16 cellular contexts compared by ENCODE assay signal in genomic region chr7:41207141-41207540, GRCh38.
A peak's percentile ranks its signal among the peaks of the same experiment; 100 is the strongest.
DNase-seq lines count a peak whose midpoint lies in the region; ATAC-seq, FAIRE-seq and TF ChIP-seq lines count a peak whose summit lies in the region.
"Had no signal": no experiment of that assay in that cellular context is flagged by ENCODE, and none has a peak within 500 bp of the region (broad histone marks: within the 10 kb centered on the region; RNA-seq: fewer than 3 reads in every experiment).

No MANE protein-coding gene starts in this region.

- H4K20me1 ChIP-seq in H1 (replicated peaks in 1 of 2; ENCODE audit: control insufficient read depth in 1 of 2, insufficient read depth in 2 of 2, low read length in 2 of 2), result no peaks in the 10 kb centered on the region

- intact Hi-C loops in gastrocnemius medialis (cut with DNase I; ENCODE audit: low total_unique reads), result no loop called here

- H2BK12ac ChIP-seq in H1 (ENCODE audit: low read depth, low read length), result no peak overlapping the region

- no peaks in the 10 kb centered on the region for H3K79me2 ChIP-seq in H1 (ENCODE audit: control insufficient read depth in 1 of 2, insufficient read depth in 2 of 2, low read length in 2 of 2)
- H3K79me2 ChIP-seq in mesendoderm (ENCODE audit: control insufficient read depth, insufficient read depth, low read length), result no peaks in the 10 kb centered on the region

- CTCF ChIA-PET in H1 (lab: Charles Lee; ENCODE audit: partially characterized antibody), result no interaction called here

- H3K27me3 ChIP-seq in HUES48 (ENCODE audit: control insufficient read depth, insufficient read depth, low read length) (no peaks in the 10 kb centered on the region), H1 (replicated peaks in 1 of 4; ENCODE audit: control insufficient read depth in 3 of 4, extremely low read depth in 1 of 4, insufficient read depth in 3 of 4, low read length in 3 of 4) (no peaks in the 10 kb centered on the region), mesendoderm (ENCODE audit: insufficient read depth, low read length, poor library complexity) (no peaks in the 10 kb centered on the region), gastrocnemius medialis (no peaks in the 10 kb centered on the region)

- H3K4ac ChIP-seq in H1 (replicated peaks; ENCODE audit: insufficient read length, low read depth, low read length) (no peak overlapping the region), mesendoderm (ENCODE audit: low read depth, low read length) (no peak overlapping the region)

- no peak overlapping the region for H2BK20ac ChIP-seq in H1 (ENCODE audit: low read length)

- H3K23ac ChIP-seq in H1 (ENCODE audit: insufficient read length) (no peak overlapping the region), mesendoderm (ENCODE audit: low read length) (no peak overlapping the region)

- H3K14ac ChIP-seq in H1 (ENCODE audit: insufficient read length), result no peak overlapping the region

- no peaks in the 10 kb centered on the region for H3K36me3 ChIP-seq in HUES48 (ENCODE audit: control insufficient read depth, insufficient read depth, low read length)
- no peaks in the 10 kb centered on the region for H3K36me3 ChIP-seq in H1 (ENCODE audit: control insufficient read depth in 2 of 4, insufficient read depth in 4 of 4, low read length in 3 of 4)
- H3K36me3 ChIP-seq in mesendoderm (ENCODE audit: control insufficient read depth, insufficient read depth, low read length), result no peaks in the 10 kb centered on the region
- no peaks in the 10 kb centered on the region for H3K36me3 ChIP-seq in gastrocnemius medialis

- DNase-seq in DMS53 (lab: John Stamatoyannopoulos, UW) (peak; percentile 61), DMS53 treated with DMSO at 0.1 percent for 48 hours (lab: John Stamatoyannopoulos, UW; ENCODE audit: unreplicated experiment) (no peak), H1 (ENCODE audit: low read depth in 1 of 2, low spot score in 2 of 2) (peak; percentile 15 to 52), mesendoderm (peak; percentile 32), NCI-H1048 (lab: John Stamatoyannopoulos, UW) (no peak), AG08395 (ENCODE audit: low spot score) (no peak), gastrocnemius medialis (no peak)
- DNase-seq: CD4-positive, CD25-positive, alpha-beta regulatory T cell; COR-L47; NCI-H1436; NCI-H2029; Right ventricle myocardium superior had no signal

- peak; percentile 40 to 59; a peak in 3 of 4 replicates for TF ChIP-seq RAD21 in H1 (IDR thresholded peaks at IDR 0.05 in 1 of 2, conservative IDR thresholded peaks at IDR 0.05 in 1 of 2; ENCODE audit: low read depth in 2 of 2, low read length in 2 of 2)

- WGBS in H1 (ENCODE audit: extremely low coverage in 1 of 2, insufficient coverage in 1 of 2, insufficient read length in 1 of 2, insufficient replicate concordance in 2 of 2, low coverage in 1 of 2, low lambda C conversion rate in 2 of 2, missing lambda C conversion rate in 1 of 2), 2 experiments, result 70% methylated on average over 9 of the region's 9 CpGs; no CpG with 5 or more reads in 1 of the 2 experiments
- WGBS in mesendoderm (ENCODE audit: extremely low coverage, insufficient coverage, low lambda C conversion rate), result no CpG with 5 or more reads among the region's 9 CpGs

- TF ChIP-seq POLR2A in H1 (IDR thresholded peaks at IDR 0.05; ENCODE audit: control extremely low read depth in 1 of 2, low read depth in 2 of 2, low read length in 2 of 2) (no peak), gastrocnemius medialis (IDR thresholded peaks at IDR 0.05) (no peak)

- no peak for FAIRE-seq in H1 (lab: Jason Lieb, UNC)
- FAIRE-seq: RCC 7860 had no signal

- H3K56ac ChIP-seq in H1 (replicated peaks; ENCODE audit: insufficient read length, low read depth, low read length) (no peak overlapping the region), mesendoderm (ENCODE audit: low read length) (no peak overlapping the region)

- H4K5ac ChIP-seq in H1 (ENCODE audit: insufficient read length, low read depth, low read length) (no peak overlapping the region), mesendoderm (ENCODE audit: low read length) (no peak overlapping the region)

- peaks cover 3% of the 10 kb centered on the region for H3K4me1 ChIP-seq in HUES48 (ENCODE audit: control insufficient read depth, insufficient read depth, low read length)
- H3K4me1 ChIP-seq in H1 (replicated peaks in 1 of 4; ENCODE audit: control insufficient read depth in 3 of 4, insufficient read depth in 4 of 4, low read length in 3 of 4), result peaks cover 0 to 2% (median 0%) of the 10 kb centered on the region in 4 experiments; a peak in 2 of 7 replicates
- no peaks in the 10 kb centered on the region for H3K4me1 ChIP-seq in mesendoderm (ENCODE audit: control insufficient read depth, low read depth, low read length)
- no peaks in the 10 kb centered on the region for H3K4me1 ChIP-seq in gastrocnemius medialis

- no peak overlapping the region for H4K91ac ChIP-seq in H1 (replicated peaks; ENCODE audit: insufficient read length, low read length)

- H3K4me3 ChIP-seq in HUES48 (ENCODE audit: low read depth, low read length), result peak overlapping the region; percentile 14; the same call in 1 of the 2 replicates
- H3K4me3 ChIP-seq in H1 (ENCODE audit: extremely low read depth in 1 of 4, insufficient read depth in 2 of 4, low read depth in 3 of 4, low read length in 4 of 4), result no peak overlapping the region
- no peak overlapping the region for H3K4me3 ChIP-seq in mesendoderm (ENCODE audit: low read length)
- no peak overlapping the region for H3K4me3 ChIP-seq in gastrocnemius medialis
- H3K4me3 ChIP-seq: SK-N-MC had no signal

- H3K79me1 ChIP-seq in H1 (ENCODE audit: low read depth, low read length) (no peaks in the 10 kb centered on the region), mesendoderm (ENCODE audit: low read length) (no peaks in the 10 kb centered on the region)

- H2BK15ac ChIP-seq in H1 (ENCODE audit: low read length) (no peak overlapping the region), mesendoderm (replicated peaks; ENCODE audit: low read depth) (no peak overlapping the region)

- in situ Hi-C loops in gastrocnemius medialis (cut with MboI; ENCODE audit: low sequenced_read_pairs in 4 of 4), result no loop called here

- no peak overlapping the region for H2AK5ac ChIP-seq in H1 (ENCODE audit: low read depth, low read length)
- no peak overlapping the region for H2AK5ac ChIP-seq in mesendoderm (ENCODE audit: low read length)

- no peak for ATAC-seq in gastrocnemius medialis

- POLR2A ChIA-PET in H1 (lab: Charles Lee; ENCODE audit: partially characterized antibody), result interaction anchor here (0.5 kb wide), 1 partner anchor 411 kb away, joined by 3 read pairs; no protein-coding TSS in a partner anchor

- no peak for TF ChIP-seq EP300 in H1 (IDR thresholded peaks at IDR 0.05; ENCODE audit: borderline replicate concordance in 1 of 2, low read depth in 2 of 2, low read length in 2 of 2)

- H3K9ac ChIP-seq in HUES48 (ENCODE audit: low read depth, low read length), result no peak overlapping the region
- H3K9ac ChIP-seq in H1 (replicated peaks in 1 of 4; ENCODE audit: extremely low read depth in 1 of 4, low read depth in 3 of 4, low read length in 3 of 4), result no peak overlapping the region
- no peak overlapping the region for H3K9ac ChIP-seq in mesendoderm (ENCODE audit: low read length)

- H2AFZ ChIP-seq in H1 (ENCODE audit: low read length), result no peak overlapping the region

- H3K4me2 ChIP-seq in H1 (ENCODE audit: insufficient read depth in 1 of 2, low read depth in 2 of 2, low read length in 2 of 2) (peak overlapping the region in 1 of 2 experiments; percentile 40; a peak in 2 of 4 replicates), mesendoderm (ENCODE audit: low read length) (no peak overlapping the region)

- no peak overlapping the region for H3K18ac ChIP-seq in H1 (ENCODE audit: extremely low read depth, low read length)
- H3K18ac ChIP-seq in mesendoderm (ENCODE audit: low read length), result no peak overlapping the region

- no peak overlapping the region for H2BK5ac ChIP-seq in H1 (ENCODE audit: low read depth, low read length)
- no peak overlapping the region for H2BK5ac ChIP-seq in mesendoderm (ENCODE audit: low read length)

- H2BK120ac ChIP-seq in H1 (replicated peaks; ENCODE audit: low read depth, low read length) (no peak overlapping the region), mesendoderm (ENCODE audit: low read depth, low read length) (no peak overlapping the region)

- peak; percentile 42 to 48 (median 44) for TF ChIP-seq CTCF in H1 (IDR thresholded peaks at IDR 0.05; ENCODE audit: control extremely low read depth in 1 of 3, insufficient read depth in 1 of 3, low read depth in 1 of 3, low read length in 3 of 3)
- no peak for TF ChIP-seq CTCF in gastrocnemius medialis (IDR thresholded peaks at IDR 0.05 in 4 of 5, conservative IDR thresholded peaks at IDR 0.05 in 1 of 5)

- H3K23me2 ChIP-seq in H1 (ENCODE audit: low read depth, low read length), result no peaks in the 10 kb centered on the region

- H4K8ac ChIP-seq in H1 (ENCODE audit: extremely low read depth, insufficient read depth, low read length) (no peak overlapping the region), mesendoderm (ENCODE audit: low read depth, low read length) (no peak overlapping the region)

- H3K9me3 ChIP-seq in HUES48 (ENCODE audit: control insufficient read depth, insufficient read depth, low read length) (no peaks in the 10 kb centered on the region), H1 (ENCODE audit: insufficient read depth in 2 of 2, low read depth in 1 of 2, low read length in 1 of 2) (no peaks in the 10 kb centered on the region), gastrocnemius medialis (no peaks in the 10 kb centered on the region)

- H3K27ac ChIP-seq in HUES48 (ENCODE audit: low read depth, low read length) (no peak overlapping the region), H1 (ENCODE audit: low read depth, low read length) (no peak overlapping the region), mesendoderm (ENCODE audit: low read depth, low read length) (no peak overlapping the region), gastrocnemius medialis (no peak overlapping the region)
- H3K27ac ChIP-seq: 22Rv1, SK-N-MC had no signal

TF ChIP-seq in H1, 55 proteins besides CTCF, POLR2A, EP300 and RAD21 (continues in another document):
- TF ChIP-seq E2F6 (IDR thresholded peaks at IDR 0.05), result peak; percentile 59
- TF ChIP-seq RXRA (IDR thresholded peaks at IDR 0.05; ENCODE audit: insufficient read depth, low read depth, low read length), result no peak
- TF ChIP-seq TEAD4 (IDR thresholded peaks at IDR 0.05; ENCODE audit: low read depth, low read length), result no peak
- peak; percentile 56 for TF ChIP-seq MAX (IDR thresholded peaks at IDR 0.05)

Comparison
In these comparisons a context has a peak if more than half of its experiments do, and no peak if none do; other contexts are left out.
1. DNase-seq: peak in DMS53 (single experiment), H1 (2 of 2) and mesendoderm (single experiment); none in DMS53 treated with DMSO at 0.1 percent for 48 hours (single experiment), NCI-H1048 (single experiment), AG08395 (single experiment) and gastrocnemius medialis (0 of 2).
2. CTCF ChIP-seq: peak in H1 (3 of 3); none in gastrocnemius medialis (0 of 5).